9 cellular contexts compared by ENCODE assay signal in the genomic region with DNA sequence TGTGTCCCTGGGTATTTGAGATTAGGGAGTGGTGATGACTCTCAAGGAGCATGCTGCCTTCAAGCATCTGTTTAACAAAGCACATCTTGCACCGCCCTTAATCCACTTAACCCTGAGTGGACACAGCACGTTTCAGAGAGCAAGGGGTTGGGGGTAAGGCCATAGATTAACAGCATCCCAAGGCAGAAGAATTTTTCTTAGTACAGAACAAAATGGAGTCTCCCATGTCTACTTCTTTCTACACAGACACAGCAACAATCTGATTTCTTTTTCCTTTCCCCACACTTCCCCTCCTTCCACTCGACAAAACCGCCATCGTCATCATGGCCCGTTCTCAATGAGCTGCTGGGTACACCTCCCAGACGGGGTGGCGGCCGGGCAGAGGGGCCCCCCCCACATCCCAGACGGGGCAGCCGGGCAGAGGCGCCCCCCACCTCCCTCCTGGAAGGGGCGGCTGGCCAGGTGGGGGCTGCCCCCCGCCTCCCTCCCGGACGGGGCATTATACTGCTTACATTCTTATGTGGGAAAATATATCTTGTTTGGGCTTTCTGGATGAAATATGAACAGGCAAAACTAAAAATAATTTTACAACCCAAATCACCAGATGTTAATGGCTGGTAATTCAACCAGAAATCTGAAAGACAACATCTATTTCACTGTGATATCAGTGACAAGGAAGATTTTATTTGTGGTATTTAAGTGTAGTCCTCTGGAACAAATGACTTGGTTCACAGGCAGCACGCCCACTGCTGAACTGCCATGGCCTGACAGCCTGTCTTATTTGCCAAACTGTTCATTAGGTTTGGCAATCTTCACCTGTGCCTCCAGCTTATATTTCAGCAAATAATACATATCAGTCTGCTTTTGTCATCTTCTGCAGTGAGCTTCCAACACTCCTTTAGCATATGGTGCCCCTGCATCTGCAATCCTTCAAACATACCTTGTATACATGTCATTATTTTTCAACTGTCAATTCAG. TPM values are rescaled to one million over a fixed set of nuclear protein-coding genes. Genes with fewer than 3 reads are reported as not detected.
"Had no signal": no experiment of that assay in that cellular context is flagged by ENCODE, and none has a peak within 500 bp of the region (broad histone marks: within the 10 kb centered on the region; RNA-seq: fewer than 3 reads in every experiment).

No MANE protein-coding gene starts in this region.

RNA-seq across cellular contexts. Expression of gene AGAP5, which starts 17.6 kb away (rescaled TPM):
- total RNA-seq: RPMI7951 had no signal

RNA-seq across cellular contexts. Expression of gene SYNPO2L, which starts 59.6 kb away (rescaled TPM):
- total RNA-seq: activated CD4-positive, alpha-beta memory T cell treated with anti-CD3 and anti-CD28 coated beads, Interleukin-2, amount 10 ng/mL, durations not matched to agents 7 days and 5 days; activated CD4-positive, alpha-beta T cell treated with anti-CD3 and anti-CD28 coated beads for 36 hours; activated CD8-positive, alpha-beta memory T cell treated with anti-CD3 and anti-CD28 coated beads for 36 hours; activated naive CD4-positive, alpha-beta T cell treated with anti-CD3 and anti-CD28 coated beads for 36 hours; activated T-helper 17 cell treated with anti-CD3 and anti-CD28 coated beads, Interleukin-2, amount 50 U/mL, for 72 hours; M059J; OCI-LY7; RPMI7951; T-cell had no signal
